In genomic region chr16:56970934-56971767, GRCh38 we compare ENCODE assay signal across 11 cellular contexts. TPM values are rescaled to one million over a fixed set of nuclear protein-coding genes. Genes with fewer than 3 reads are reported as not detected.
DNase-seq lines count a peak whose midpoint lies in the region; ATAC-seq lines count a peak whose summit lies in the region.
"Had no signal": no experiment of that assay in that cellular context is flagged by ENCODE, and none has a peak within 500 bp of the region (broad histone marks: within the 10 kb centered on the region; RNA-seq: fewer than 3 reads in every experiment).

No MANE protein-coding gene starts in this region.

- peak; percentile 63 for ATAC-seq in GM18498 (IDR thresholded peaks at IDR 0.05; ENCODE audit: unreplicated experiment)
- ATAC-seq in GM21526 (IDR thresholded peaks at IDR 0.05; ENCODE audit: low FRiP score, unreplicated experiment) = peak; percentile 53
- ATAC-seq in HG03432 (IDR thresholded peaks at IDR 0.05; ENCODE audit: unreplicated experiment) = peak; percentile 89
- ATAC-seq in Right ventricle myocardium inferior = no peak

- intact Hi-C loops in Right ventricle myocardium inferior (cut with DNase I) = no loop called here

- DNase-seq in germinal center (ENCODE audit: low spot score) = peak; percentile 56
- no peak for DNase-seq in HPDE6-E6E7 (ENCODE audit: extremely low spot score)
- no peak for DNase-seq in inferior parietal cortex (ENCODE audit: extremely low spot score)
- no peak for DNase-seq in hippocampal formation (lab: John Stamatoyannopoulos, UW)
- DNase-seq in Right ventricle myocardium inferior (ENCODE audit: missing footprints) = no peak
- DNase-seq: NCI-H1694 treated with DMSO at 0.1 percent for 48 hours had no signal

RNA-seq across cellular contexts. Expression of gene CETP, which starts 9.4 kb away (rescaled TPM):
- 0.32 TPM for total RNA-seq in Right ventricle myocardium inferior
- total RNA-seq: renal cortical epithelial cell, thoracic aorta had no signal

RNA-seq across cellular contexts. Expression of gene NLRC5, which starts 18.2 kb away (rescaled TPM):
- 8.6 TPM for total RNA-seq in Right ventricle myocardium inferior

RNA-seq across cellular contexts. Expression of gene HERPUD1, which starts 39.2 kb away (rescaled TPM):
- total RNA-seq in Right ventricle myocardium inferior = 114 TPM
